Comparison of ENCODE assay signal across 8 cellular contexts in genomic region chr1:12177999-12178441, GRCh38. TPM values are rescaled to one million over a fixed set of nuclear protein-coding genes. Genes with fewer than 3 reads are reported as not detected.
A peak's percentile ranks its signal among the peaks of the same experiment; 100 is the strongest.
DNase-seq lines count a peak whose midpoint lies in the region; ATAC-seq and TF ChIP-seq lines count a peak whose summit lies in the region.

No MANE protein-coding gene starts in this region.

- H3K27ac ChIP-seq in duodenal mucosa (ENCODE audit: low read depth, low read length) (peak overlapping the region; percentile 51), temporal lobe (ENCODE audit: low read depth, low read length) (peak overlapping the region; percentile 50)

- no peak overlapping the region for H3K9ac ChIP-seq in duodenal mucosa (ENCODE audit: low read depth in 1 of 2, low read length in 2 of 2)

- H3K27ac Mint-ChIP-seq in activated CD4-positive, alpha-beta memory T cell treated with anti-CD3 and anti-CD28 coated beads for 36 hours = peak overlapping the region; percentile 94

- no peaks in the 10 kb centered on the region for H3K9me3 Mint-ChIP-seq in activated CD4-positive, alpha-beta memory T cell treated with anti-CD3 and anti-CD28 coated beads for 36 hours

- H3K4me1 Mint-ChIP-seq in activated CD4-positive, alpha-beta memory T cell treated with anti-CD3 and anti-CD28 coated beads for 36 hours (ENCODE audit: low read depth) = peaks cover 94% of the 10 kb centered on the region

- intact Hi-C loops in activated CD4-positive, alpha-beta memory T cell treated with anti-CD3 and anti-CD28 coated beads for 36 hours (cut with micrococcal nuclease) = loop anchor here (1.0 to 10.0 kb wide), 9 partner anchors 21 to 371 kb away; partner anchors contain the start of genes CLCN6 and MTHFR

- H3K27me3 ChIP-seq in duodenal mucosa (ENCODE audit: control insufficient read depth in 1 of 2, insufficient read depth in 2 of 2, low read length in 2 of 2) = no peaks in the 10 kb centered on the region

- CTCF ChIA-PET in AG04449 (lab: Yijun Ruan, JAX) = interaction anchor here (1.0 to 2.5 kb wide), 5 partner anchors 9 to 54 kb away, joined by 3 to 18 read pairs (median 3); no protein-coding TSS in a partner anchor
- CTCF ChIA-PET in activated CD4-positive, alpha-beta memory T cell treated with anti-CD3 and anti-CD28 coated beads for 36 hours (lab: Charles Lee) = interaction anchor here (0.6 to 13.5 kb wide), 11 partner anchors 9 to 59 kb away, joined by 3 to 168 read pairs (median 6); no protein-coding TSS in a partner anchor

- peak; percentile 49 for DNase-seq in AG04449 (ENCODE audit: low read depth, low spot score)
- peak; percentile 72 for DNase-seq in M059J (ENCODE audit: low read depth)
- DNase-seq in activated CD4-positive, alpha-beta memory T cell treated with anti-CD3 and anti-CD28 coated beads for 36 hours = peak; percentile 97
- DNase-seq in non-pigmented ciliary epithelial cell (ENCODE audit: low read depth) = peak; percentile 70
- DNase-seq in G401 (ENCODE audit: low spot score) = no peak

- H3K4me3 Mint-ChIP-seq in activated CD4-positive, alpha-beta memory T cell treated with anti-CD3 and anti-CD28 coated beads for 36 hours = peak overlapping the region; percentile 54

- no peaks in the 10 kb centered on the region for H3K9me3 ChIP-seq in duodenal mucosa (ENCODE audit: control insufficient read depth in 1 of 2, low read length in 2 of 2)

- H3K36me3 Mint-ChIP-seq in activated CD4-positive, alpha-beta memory T cell treated with anti-CD3 and anti-CD28 coated beads for 36 hours = peaks cover 14% of the 10 kb centered on the region

- peaks cover 30 to 50% of the 10 kb centered on the region in 2 donors for H3K4me1 ChIP-seq in duodenal mucosa (ENCODE audit: control insufficient read depth in 1 of 2, insufficient read depth in 2 of 2, low read length in 2 of 2)

- H3K27me3 Mint-ChIP-seq in activated CD4-positive, alpha-beta memory T cell treated with anti-CD3 and anti-CD28 coated beads for 36 hours = no peaks in the 10 kb centered on the region

- POLR2A ChIA-PET in AG04449 (lab: Yijun Ruan, JAX) = interaction anchor here (0.8 to 1.2 kb wide), 3 partner anchors 9 to 270 kb away, joined by 3 to 5 read pairs (median 4); no protein-coding TSS in a partner anchor
- POLR2A ChIA-PET in activated CD4-positive, alpha-beta memory T cell treated with anti-CD3 and anti-CD28 coated beads for 36 hours (lab: Charles Lee) = interaction anchor here (0.7 to 3.9 kb wide), 12 partner anchors 9 to 270 kb away, joined by 3 to 28 read pairs (median 14); partner anchors contain the start of gene TNFRSF1B

- ATAC-seq in HG03520 (IDR thresholded peaks at IDR 0.05; ENCODE audit: unreplicated experiment) = no peak

- TF ChIP-seq CTCF in AG04449 (IDR thresholded peaks at IDR 0.05; ENCODE audit: insufficient read depth, low read length, missing control alignments) = no peak

- in situ Hi-C loops in G401 (cut with HindIII; ENCODE audit: low sequenced_read_pairs) = no loop called here

- H3K4me3 ChIP-seq in AG04449 (ENCODE audit: low read depth, low read length) (no peak overlapping the region), duodenal mucosa (ENCODE audit: low read depth in 1 of 2, low read length in 2 of 2) (peak overlapping the region; percentile 9 to 16)

- H3K36me3 ChIP-seq in duodenal mucosa (ENCODE audit: control insufficient read depth in 1 of 2, insufficient read depth in 2 of 2, low read length in 2 of 2) = no peaks in the 10 kb centered on the region

RNA-seq across cellular contexts. Expression of gene TNFRSF1B, which starts 11.2 kb away (rescaled TPM):
- total RNA-seq in M059J (2014; rRNA removed; shearing (Covaris generic)) = 1.5 and 5.4 TPM in 2 replicates
- 100 to 1,000 TPM; 201 to 211 TPM for total RNA-seq in activated CD4-positive, alpha-beta memory T cell treated with anti-CD3 and anti-CD28 coated beads for 36 hours
- 2.0 TPM for total RNA-seq in temporal lobe
- total RNA-seq in G401 (2014; rRNA removed; shearing (Covaris generic)) = not detected in 2 replicates

RNA-seq across cellular contexts. Expression of gene VPS13D, which starts 51.8 kb away (rescaled TPM):
- 14.2 and 22.7 TPM in 2 replicates for total RNA-seq in M059J (2014; rRNA removed; shearing (Covaris generic))
- total RNA-seq in activated CD4-positive, alpha-beta memory T cell treated with anti-CD3 and anti-CD28 coated beads for 36 hours = 10 to 100 TPM; 25.0 to 25.4 TPM
- 52.1 TPM for total RNA-seq in temporal lobe
- total RNA-seq in G401 (2014; rRNA removed; shearing (Covaris generic)) = 10.0 and 11.4 TPM in 2 replicates

Comparison
In these comparisons a context has a peak if more than half of its experiments do, and no peak if none do; other contexts are left out.
1. RNA of gene TNFRSF1B, which starts 11.2 kb away (total RNA-seq): 201 to 211 TPM in activated CD4-positive, alpha-beta memory T cell treated with anti-CD3 and anti-CD28 coated beads for 36 hours; 2.0 TPM in temporal lobe (single experiment), 1.5 to 5.4 TPM in M059J and not detected in G401; every median in the first group is over 10 times any median in the second.